In genomic region chr1:107777664-107778047, GRCh38 we compare ENCODE assay signal across 20 cellular contexts.
DNase-seq lines count a peak whose midpoint lies in the region; ATAC-seq and TF ChIP-seq lines count a peak whose summit lies in the region.
"Had no signal": no experiment of that assay in that cellular context is flagged by ENCODE, and none has a peak within 500 bp of the region (broad histone marks: within the 10 kb centered on the region; RNA-seq: fewer than 3 reads in every experiment).

No MANE protein-coding gene starts in this region.

- H3K27me3 ChIP-seq in SU-DHL-6 (ENCODE audit: low read length), result no peaks in the 10 kb centered on the region
- H3K27me3 ChIP-seq in smooth muscle cell (ENCODE audit: low read depth), result no peaks in the 10 kb centered on the region
- H3K27me3 ChIP-seq: right atrium auricular region had no signal

- peak; percentile 22 for ATAC-seq in GM18867 (IDR thresholded peaks at IDR 0.05; ENCODE audit: unreplicated experiment)
- peak; percentile 22 for ATAC-seq in GM21529 (IDR thresholded peaks at IDR 0.05; ENCODE audit: unreplicated experiment)
- peak; percentile 17 for ATAC-seq in HG03066 (IDR thresholded peaks at IDR 0.05; ENCODE audit: low read depth, unreplicated experiment)
- no peak for ATAC-seq in HG02885 (IDR thresholded peaks at IDR 0.05; ENCODE audit: poor library complexity, unreplicated experiment)
- ATAC-seq: GM23338; left ventricle myocardium superior; natural killer cell treated with Interleukin-12 subunit alpha and Interleukin-12 subunit beta and Interleukin-15 and Interleukin-18, amount 100 ng/mL, for 72 hours had no signal

- no peaks in the 10 kb centered on the region for H3K9me2 ChIP-seq in SU-DHL-6 (replicated peaks; ENCODE audit: insufficient read depth, low read length)

- no peaks in the 10 kb centered on the region for H3K9me3 ChIP-seq in SU-DHL-6 (ENCODE audit: insufficient read depth, low read length)
- no peaks in the 10 kb centered on the region for H3K9me3 ChIP-seq in smooth muscle cell (replicated peaks; ENCODE audit: low read depth)
- H3K9me3 ChIP-seq: right atrium auricular region had no signal

- no peaks in the 10 kb centered on the region for H3K4me1 ChIP-seq in smooth muscle cell (ENCODE audit: low read depth)

- H4K20me1 ChIP-seq in SU-DHL-6 (ENCODE audit: low read depth, low read length) (no peaks in the 10 kb centered on the region), smooth muscle cell (ENCODE audit: low read depth) (no peaks in the 10 kb centered on the region)

- H3F3A ChIP-seq in SU-DHL-6 (ENCODE audit: insufficient read depth) (peaks cover 24% of the 10 kb centered on the region), smooth muscle cell (ENCODE audit: low read depth) (no peaks in the 10 kb centered on the region)

- H3K9ac ChIP-seq in SU-DHL-6 (ENCODE audit: low read length) (no peak overlapping the region), smooth muscle cell (ENCODE audit: low read depth) (no peak overlapping the region)

- H3K4me2 ChIP-seq in SU-DHL-6 (ENCODE audit: low read depth, low read length, poor library complexity, severe bottlenecking) (peak overlapping the region; percentile 55), smooth muscle cell (no peak overlapping the region)
- H3K4me2 ChIP-seq: GM23338 had no signal

- H3K36me3 ChIP-seq in SU-DHL-6 (ENCODE audit: low read length) (no peaks in the 10 kb centered on the region), smooth muscle cell (ENCODE audit: low read depth) (no peaks in the 10 kb centered on the region)
- H3K36me3 ChIP-seq: right atrium auricular region had no signal

- 82% methylated on average over 3 of the region's 3 CpGs for WGBS in smooth muscle cell (ENCODE audit: low lambda C conversion rate)

- peak overlapping the region; percentile 62 for H3K27ac ChIP-seq in SU-DHL-6 (ENCODE audit: low read depth, low read length)
- no peak overlapping the region for H3K27ac ChIP-seq in smooth muscle cell (ENCODE audit: low read depth)
- H3K27ac ChIP-seq: right atrium auricular region, SK-N-MC had no signal

- H3K4me3 ChIP-seq in SU-DHL-6 (ENCODE audit: insufficient read depth, low read length, poor library complexity, severe bottlenecking), result no peak overlapping the region
- H3K4me3 ChIP-seq in smooth muscle cell, result no peak overlapping the region
- H3K4me3 ChIP-seq: GM23338, right atrium auricular region, SK-N-MC had no signal

- no peak for DNase-seq in NCI-H128 (lab: John Stamatoyannopoulos, UW; ENCODE audit: unreplicated experiment)
- DNase-seq in smooth muscle cell (lab: John Stamatoyannopoulos, UW; ENCODE audit: unreplicated experiment), result no peak
- DNase-seq in GM20000 (ENCODE audit: low spot score), result no peak
- DNase-seq: activated CD4-positive, CD25-positive, alpha-beta regulatory T cell; activated T-cell treated with anti-CD3 and anti-CD28 coated beads, Interleukin-2, amount 50 U/mL, for 1 hour; amniotic stem cell; dermis blood vessel endothelial cell; left ventricle myocardium superior; NK-92 treated with Interleukin-12 subunit alpha and Interleukin-12 subunit beta, amount 100 ng/mL, for 24 hours; stimulated activated CD4-positive, alpha-beta T cell treated with anti-CD3 and anti-CD28 coated beads, Interleukin-4, amount 100 ng/mL, for 4 hours; stimulated activated naive CD8-positive, alpha-beta T cell treated with anti-CD3 and anti-CD28 coated beads, Interleukin-15, Interleukin-2, amounts not matched to agents 100 U/mL and 50 U/mL, for 24 hours had no signal

- no peak for TF ChIP-seq CTCF in SU-DHL-6 (IDR thresholded peaks at IDR 0.05; ENCODE audit: insufficient read depth, low read length, poor library complexity, severe bottlenecking)
- no peak for TF ChIP-seq CTCF in smooth muscle cell (IDR thresholded peaks at IDR 0.05; ENCODE audit: borderline replicate concordance, insufficient read depth, poor library complexity, severe bottlenecking)
- no peak for TF ChIP-seq CTCF in GM20000 (IDR thresholded peaks at IDR 0.05; ENCODE audit: extremely low read depth, missing control alignments)

- H2AFZ ChIP-seq in SU-DHL-6 (ENCODE audit: low read depth, low read length, severe bottlenecking) (no peak overlapping the region), smooth muscle cell (ENCODE audit: low read depth) (no peak overlapping the region)
- H2AFZ ChIP-seq: GM23338 had no signal

- H3K79me2 ChIP-seq in SU-DHL-6 (ENCODE audit: insufficient read depth, low read length) (no peaks in the 10 kb centered on the region), smooth muscle cell (ENCODE audit: low read depth) (no peaks in the 10 kb centered on the region)
